11 cellular contexts compared by ENCODE assay signal in genomic region chr2:44268259-44268649, GRCh38. TPM values are rescaled to one million over a fixed set of nuclear protein-coding genes. Genes with fewer than 3 reads are reported as not detected.
DNase-seq lines count a peak whose midpoint lies in the region; ATAC-seq and TF ChIP-seq lines count a peak whose summit lies in the region.
"Had no signal": no experiment of that assay in that cellular context is flagged by ENCODE, and none has a peak within 500 bp of the region (broad histone marks: within the 10 kb centered on the region; RNA-seq: fewer than 3 reads in every experiment).

No MANE protein-coding gene starts in this region.

- H3K27me3 ChIP-seq in SK-N-SH (ENCODE audit: insufficient read depth) (no peaks in the 10 kb centered on the region), upper lobe of right lung (no peaks in the 10 kb centered on the region)

- no peak overlapping the region for H3K4me3 Mint-ChIP-seq in activated CD4-positive, alpha-beta T cell treated with anti-CD3 and anti-CD28 coated beads, Interleukin-2, amount 10 ng/mL, durations not matched to agents 24 days and 14 days

- H3K27ac Mint-ChIP-seq in activated CD4-positive, alpha-beta T cell treated with anti-CD3 and anti-CD28 coated beads, Interleukin-2, amount 10 ng/mL, durations not matched to agents 24 days and 14 days: no peak overlapping the region

- DNase-seq in SK-N-SH (no peak), left kidney (ENCODE audit: low read depth, low spot score) (peak; percentile 56), upper lobe of right lung (no peak), NCI-H2171 (lab: John Stamatoyannopoulos, UW) (no peak), activated gamma-delta T cell treated with Interleukin-2 at 50 U/mL for 16 hours (no peak)
- DNase-seq in activated CD4-positive, alpha-beta T cell treated with anti-CD3 and anti-CD28 coated beads, Interleukin-2, amount 10 ng/mL, durations not matched to agents 24 days and 14 days: no peak
- DNase-seq: activated CD4-positive, alpha-beta T cell treated with anti-CD3 and anti-CD28 coated beads, Interleukin-2, amount 50 U/mL, for 1 hour; stimulated activated CD4-positive, alpha-beta T cell treated with anti-CD3 and anti-CD28 coated beads, Interleukin-1b, Interleukin-23, amount 100 ng/mL, for 48 hours had no signal

- peaks cover 4% of the 10 kb centered on the region for H3K9me3 Mint-ChIP-seq in activated CD4-positive, alpha-beta T cell treated with anti-CD3 and anti-CD28 coated beads, Interleukin-2, amount 10 ng/mL, durations not matched to agents 24 days and 14 days

- no peak overlapping the region for H3K4me2 ChIP-seq in SK-N-SH

- no peaks in the 10 kb centered on the region for H3K4me1 Mint-ChIP-seq in activated CD4-positive, alpha-beta T cell treated with anti-CD3 and anti-CD28 coated beads, Interleukin-2, amount 10 ng/mL, durations not matched to agents 24 days and 14 days

- H2AFZ ChIP-seq in SK-N-SH (ENCODE audit: low read depth): no peak overlapping the region

- H3K9me2 ChIP-seq in SK-N-SH: no peaks in the 10 kb centered on the region

- H4K20me1 ChIP-seq in SK-N-SH (ENCODE audit: insufficient read depth): no peaks in the 10 kb centered on the region

- H3K27me3 Mint-ChIP-seq in activated CD4-positive, alpha-beta T cell treated with anti-CD3 and anti-CD28 coated beads, Interleukin-2, amount 10 ng/mL, durations not matched to agents 24 days and 14 days: no peaks in the 10 kb centered on the region

- TF ChIP-seq RAD21 in SK-N-SH (IDR thresholded peaks at IDR 0.05; ENCODE audit: low read length): no peak

- H3K9me3 ChIP-seq in SK-N-SH: no peaks in the 10 kb centered on the region
- no peaks in the 10 kb centered on the region for H3K9me3 ChIP-seq in upper lobe of right lung

- H3K36me3 ChIP-seq in SK-N-SH (replicated peaks in 1 of 2; ENCODE audit: control insufficient read depth in 1 of 2, insufficient read depth in 2 of 2, low read length in 1 of 2) (no peaks in the 10 kb centered on the region), upper lobe of right lung (no peaks in the 10 kb centered on the region)

- ATAC-seq in SK-N-SH treated with all-trans-retinoic acid at 6 μM for 48 hours: peak; percentile 20; the same call in 1 of the 3 replicates
- ATAC-seq in upper lobe of right lung: no peak

- POLR2A ChIA-PET in SK-N-SH (lab: Yijun Ruan, JAX): no interaction called here

- no peak overlapping the region for H3K9ac ChIP-seq in SK-N-SH

- CTCF ChIA-PET in SK-N-SH (lab: Yijun Ruan, JAX): interaction anchor here (1.2 to 2.8 kb wide), 3 partner anchors 9 to 24 kb away, joined by 3 to 11 read pairs (median 4); no protein-coding TSS in a partner anchor

- H3K4me1 ChIP-seq in SK-N-SH (ENCODE audit: control insufficient read depth in 1 of 2, insufficient read depth in 2 of 2, low read depth in 1 of 2, low read length in 1 of 2) (no peaks in the 10 kb centered on the region; a peak in 1 of 4 replicates), upper lobe of right lung (no peaks in the 10 kb centered on the region)

- no peaks in the 10 kb centered on the region for H3K79me2 ChIP-seq in SK-N-SH (ENCODE audit: insufficient read depth)

- intact Hi-C loops in upper lobe of right lung (cut with DNase I): no loop called here
- intact Hi-C loops in activated CD4-positive, alpha-beta T cell treated with anti-CD3 and anti-CD28 coated beads, Interleukin-2, amount 10 ng/mL, durations not matched to agents 24 days and 14 days (cut with micrococcal nuclease): no loop called here

- H3K27ac ChIP-seq in SK-N-SH (ENCODE audit: low read depth in 2 of 2, low read length in 1 of 2) (no peak overlapping the region), cingulate gyrus (ENCODE audit: low read depth, low read length) (peak overlapping the region; percentile 95), upper lobe of right lung (peak overlapping the region; percentile 24)
- H3K27ac ChIP-seq: 22Rv1 had no signal

- peaks cover 2% of the 10 kb centered on the region for H3F3A ChIP-seq in SK-N-SH (replicated peaks; ENCODE audit: insufficient read depth)

- no peak overlapping the region for H3K4me3 ChIP-seq in SK-N-SH (ENCODE audit: low read depth in 2 of 2, low read length in 1 of 2)
- H3K4me3 ChIP-seq in upper lobe of right lung: no peak overlapping the region

- TF ChIP-seq CTCF in SK-N-SH (IDR thresholded peaks at IDR 0.05) (no peak), upper lobe of right lung (IDR thresholded peaks at IDR 0.05) (no peak)

- H3K36me3 Mint-ChIP-seq in activated CD4-positive, alpha-beta T cell treated with anti-CD3 and anti-CD28 coated beads, Interleukin-2, amount 10 ng/mL, durations not matched to agents 24 days and 14 days (ENCODE audit: low read depth): no peaks in the 10 kb centered on the region

- TF ChIP-seq EP300 in SK-N-SH (IDR thresholded peaks at IDR 0.05; ENCODE audit: borderline replicate concordance in 1 of 2, low read depth in 1 of 2, low read length in 1 of 2): no peak

- WGBS in SK-N-SH (ENCODE audit: low lambda C conversion rate): 66% methylated on average over 2 of the region's 2 CpGs

TF ChIP-seq in SK-N-SH treated with all-trans-retinoic acid at 6 μM for 48 hours, 23 proteins besides CTCF, POLR2A, EP300 and RAD21 (continues in another document):
- TF ChIP-seq TOX (CRISPR knock-in tag; IDR thresholded peaks at IDR 0.05; ENCODE audit: borderline replicate concordance) (no peak), CSDC2 (CRISPR knock-in tag; IDR thresholded peaks at IDR 0.05) (no peak), ZNF8 (CRISPR knock-in tag; IDR thresholded peaks at IDR 0.05) (no peak), RARB (CRISPR knock-in tag; IDR thresholded peaks at IDR 0.05) (no peak), TCF4 (CRISPR knock-in tag; IDR thresholded peaks at IDR 0.05; ENCODE audit: borderline replicate concordance) (no peak), OSR1 (CRISPR knock-in tag; IDR thresholded peaks at IDR 0.05) (no peak), BACH2 (CRISPR knock-in tag; IDR thresholded peaks at IDR 0.05; ENCODE audit: borderline replicate concordance) (no peak), ZNF565 (CRISPR knock-in tag; conservative IDR thresholded peaks at IDR 0.05; ENCODE audit: low read depth) (no peak), ARNTL (CRISPR knock-in tag; IDR thresholded peaks at IDR 0.05; ENCODE audit: borderline replicate concordance, low read depth) (no peak), ZNF70 (CRISPR knock-in tag; IDR thresholded peaks at IDR 0.05) (no peak), PPARA (CRISPR knock-in tag; IDR thresholded peaks at IDR 0.05; ENCODE audit: borderline replicate concordance) (no peak)

TF ChIP-seq in SK-N-SH, 30 proteins besides CTCF, POLR2A, EP300 and RAD21 (continues in another document):
- TF ChIP-seq GATA2 (CRISPR knock-in tag; IDR thresholded peaks at IDR 0.05) (no peak), TCF12 (IDR thresholded peaks at IDR 0.05) (no peak), RCOR1 (IDR thresholded peaks at IDR 0.05; ENCODE audit: low read length) (no peak), MXI1 (IDR thresholded peaks at IDR 0.05; ENCODE audit: low read depth, low read length) (no peak), TAF1 (IDR thresholded peaks at IDR 0.05; ENCODE audit: borderline replicate concordance, low read depth, low read length) (no peak), REST (IDR thresholded peaks at IDR 0.05; ENCODE audit: low read depth, low read length) (no peak), EZH2phosphoT487 (IDR thresholded peaks at IDR 0.05; ENCODE audit: borderline replicate concordance, low read depth) (no peak), SIN3A (IDR thresholded peaks at IDR 0.05; ENCODE audit: borderline replicate concordance, low read depth, low read length) (no peak), IRF3 (IDR thresholded peaks at IDR 0.05; ENCODE audit: low read depth, low read length) (no peak)

RNA-seq across cellular contexts. Expression of gene SLC3A1, which starts 7.0 kb away (rescaled TPM):
- 0.07 and 0.13 TPM in 2 replicates for polyA plus RNA-seq in SK-N-SH (2012; rRNA removed)
- 0.01 and 0.05 TPM in 2 replicates for polyA plus RNA-seq in SK-N-SH (2012; cell fraction: cytosol; rRNA removed)
- 0.10 and 0.11 TPM in 2 replicates for polyA plus RNA-seq in SK-N-SH (2012; cell fraction: nucleus; rRNA removed)
- total RNA-seq in upper lobe of right lung: 0.17 TPM
- not detected in 2 replicates for total RNA-seq in activated CD4-positive, alpha-beta T cell treated with anti-CD3 and anti-CD28 coated beads, Interleukin-2, amount 10 ng/mL, durations not matched to agents 24 days and 14 days

Comparison
In these comparisons a context has a peak if more than half of its experiments do, and no peak if none do; other contexts are left out.
1. H3K27ac ChIP-seq: peak in cingulate gyrus (single experiment) and upper lobe of right lung (single experiment); none in SK-N-SH (0 of 2).